In the genomic region with DNA sequence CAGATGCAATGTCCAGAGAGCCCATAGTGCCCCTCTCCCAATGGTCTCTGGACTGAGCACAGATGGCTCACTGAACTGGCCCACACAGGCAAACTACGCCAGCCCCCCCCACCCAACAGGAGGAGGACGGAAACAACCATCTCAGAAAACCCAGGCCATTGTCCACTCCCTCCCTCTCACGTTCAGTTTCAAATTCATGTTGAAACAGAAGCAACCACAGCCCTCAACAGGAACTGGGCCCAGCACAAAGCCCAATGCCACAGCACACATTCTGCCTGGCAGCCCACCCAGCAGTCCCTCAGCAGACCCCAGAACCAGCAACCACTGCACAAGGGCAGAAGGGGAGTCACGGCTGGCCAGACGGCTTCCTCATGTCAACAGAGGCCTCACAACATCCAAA, we compare ENCODE assay signal across 20 cellular contexts. TPM values are rescaled to one million over a fixed set of nuclear protein-coding genes. Genes with fewer than 3 reads are reported as not detected.
DNase-seq lines count a peak whose midpoint lies in the region; ATAC-seq, FAIRE-seq and TF ChIP-seq lines count a peak whose summit lies in the region.
"Had no signal": no experiment of that assay in that cellular context is flagged by ENCODE, and none has a peak within 500 bp of the region (broad histone marks: within the 10 kb centered on the region; RNA-seq: fewer than 3 reads in every experiment).

No MANE protein-coding gene starts in this region.

- no peaks in the 10 kb centered on the region for H3K9me3 ChIP-seq in H1 (ENCODE audit: insufficient read depth in 2 of 2, low read depth in 1 of 2, low read length in 1 of 2)
- H3K9me3 ChIP-seq: vagina had no signal

- TF ChIP-seq POLR2A in H1 (IDR thresholded peaks at IDR 0.05; ENCODE audit: control extremely low read depth in 1 of 2, low read depth in 2 of 2, low read length in 2 of 2) (no peak), lower leg skin (IDR thresholded peaks at IDR 0.05) (no peak)

- 0 out of 2 replicates have a peak, but pooled peaks cover 2% of the 10 kb centered on the region for H3K23me2 ChIP-seq in H1 (ENCODE audit: low read depth, low read length)

- no peak overlapping the region for H2BK5ac ChIP-seq in H1 (ENCODE audit: low read depth, low read length)

- H3K36me3 ChIP-seq in H1 (ENCODE audit: control insufficient read depth in 2 of 4, insufficient read depth in 4 of 4, low read length in 3 of 4): peaks cover 0 to 13% (median 5%) of the 10 kb centered on the region in 4 experiments; a peak in 5 of 8 replicates
- H3K36me3 ChIP-seq: brain microvascular endothelial cell, vagina had no signal

- 87% methylated on average over 5 of the region's 5 CpGs; no CpG with 5 or more reads in 1 of the 2 experiments for WGBS in H1 (ENCODE audit: extremely low coverage in 1 of 2, insufficient coverage in 1 of 2, insufficient read length in 1 of 2, insufficient replicate concordance in 2 of 2, low coverage in 1 of 2, low lambda C conversion rate in 2 of 2, missing lambda C conversion rate in 1 of 2), 2 experiments
- WGBS in lower leg skin, 2 donors: 81 to 84% methylated on average over 5 of the region's 5 CpGs

- H3K14ac ChIP-seq in H1 (ENCODE audit: insufficient read length): no peak overlapping the region

- no peak overlapping the region for H2BK120ac ChIP-seq in H1 (replicated peaks; ENCODE audit: low read depth, low read length)

- peaks cover 26% of the 10 kb centered on the region for H3K79me1 ChIP-seq in H1 (ENCODE audit: low read depth, low read length)

- H3K9ac ChIP-seq in H1 (replicated peaks in 1 of 4; ENCODE audit: extremely low read depth in 1 of 4, low read depth in 3 of 4, low read length in 3 of 4): no peak overlapping the region

- H2BK12ac ChIP-seq in H1 (ENCODE audit: low read depth, low read length): no peak overlapping the region

- no peak overlapping the region for H3K56ac ChIP-seq in H1 (replicated peaks; ENCODE audit: insufficient read length, low read depth, low read length)

- no peaks in the 10 kb centered on the region for H3K27me3 Mint-ChIP-seq in activated naive CD4-positive, alpha-beta T cell treated with anti-CD3 and anti-CD28 coated beads for 36 hours (ENCODE audit: low read depth)
- no peaks in the 10 kb centered on the region for H3K27me3 Mint-ChIP-seq in activated B cell treated with CpG ODN at 0.5 μM for 24 hours
- H3K27me3 Mint-ChIP-seq in stimulated activated naive CD8-positive, alpha-beta T cell treated with anti-CD3 and anti-CD28 coated beads, Interleukin-15, amount 100 ng/mL, for 72 hours: no peaks in the 10 kb centered on the region
- no peaks in the 10 kb centered on the region for H3K27me3 Mint-ChIP-seq in type B pancreatic cell

- H4K5ac ChIP-seq in H1 (ENCODE audit: insufficient read length, low read depth, low read length): no peak overlapping the region

- POLR2A ChIA-PET in activated B cell treated with CpG ODN at 0.5 μM for 24 hours (lab: Charles Lee): no interaction called here
- POLR2A ChIA-PET in H1 (lab: Charles Lee; ENCODE audit: partially characterized antibody): interaction anchor here (1.3 to 1.9 kb wide), 2 partner anchors 13 to 19 kb away, joined by 3 to 5 read pairs; no protein-coding TSS in a partner anchor

- intact Hi-C loops in activated naive CD4-positive, alpha-beta T cell treated with anti-CD3 and anti-CD28 coated beads for 36 hours (cut with micrococcal nuclease): no loop called here
- intact Hi-C loops in activated B cell treated with CpG ODN at 0.5 μM for 24 hours (cut with micrococcal nuclease): no loop called here
- intact Hi-C loops in lower leg skin (cut with DNase I; ENCODE audit: low total_unique reads): no loop called here

- TF ChIP-seq CTCF in activated B cell treated with CpG ODN at 0.5 μM for 24 hours (IDR thresholded peaks at IDR 0.05): no peak
- no peak for TF ChIP-seq CTCF in H1 (IDR thresholded peaks at IDR 0.05; ENCODE audit: control extremely low read depth in 1 of 3, insufficient read depth in 1 of 3, low read depth in 1 of 3, low read length in 3 of 3)
- TF ChIP-seq CTCF in lower leg skin (IDR thresholded peaks at IDR 0.05): no peak
- TF ChIP-seq CTCF in type B pancreatic cell (conservative IDR thresholded peaks at IDR 0.05): no peak

- no peak overlapping the region for H3K4me3 Mint-ChIP-seq in activated naive CD4-positive, alpha-beta T cell treated with anti-CD3 and anti-CD28 coated beads for 36 hours
- H3K4me3 Mint-ChIP-seq in activated B cell treated with CpG ODN at 0.5 μM for 24 hours: no peak overlapping the region
- peak overlapping the region; percentile 46 to 60 for H3K4me3 Mint-ChIP-seq in stimulated activated naive CD8-positive, alpha-beta T cell treated with anti-CD3 and anti-CD28 coated beads, Interleukin-15, amount 100 ng/mL, for 72 hours
- H3K4me3 Mint-ChIP-seq in type B pancreatic cell: no peak overlapping the region

- TF ChIP-seq EP300 in H1 (IDR thresholded peaks at IDR 0.05; ENCODE audit: borderline replicate concordance in 1 of 2, low read depth in 2 of 2, low read length in 2 of 2): no peak

- no peaks in the 10 kb centered on the region for H3K27me3 ChIP-seq in H1 (replicated peaks in 1 of 4; ENCODE audit: control insufficient read depth in 3 of 4, extremely low read depth in 1 of 4, insufficient read depth in 3 of 4, low read length in 3 of 4)
- H3K27me3 ChIP-seq: brain microvascular endothelial cell, vagina had no signal

- H2AK5ac ChIP-seq in H1 (ENCODE audit: low read depth, low read length): no peak overlapping the region

- H4K91ac ChIP-seq in H1 (replicated peaks; ENCODE audit: insufficient read length, low read length): no peak overlapping the region

- no peak overlapping the region for H3K23ac ChIP-seq in H1 (ENCODE audit: insufficient read length)

- peaks cover 0 to 7% (median 2%) of the 10 kb centered on the region in 4 experiments; a peak in 3 of 7 replicates for H3K4me1 ChIP-seq in H1 (replicated peaks in 1 of 4; ENCODE audit: control insufficient read depth in 3 of 4, insufficient read depth in 4 of 4, low read length in 3 of 4)
- H3K4me1 ChIP-seq: vagina had no signal

- TF ChIP-seq RAD21 in H1 (IDR thresholded peaks at IDR 0.05 in 1 of 2, conservative IDR thresholded peaks at IDR 0.05 in 1 of 2; ENCODE audit: low read depth in 2 of 2, low read length in 2 of 2): no peak

- FAIRE-seq in H1 (lab: Jason Lieb, UNC): no peak
- FAIRE-seq: small intestine had no signal

- H3K4me3 ChIP-seq in H1 (ENCODE audit: extremely low read depth in 1 of 4, insufficient read depth in 2 of 4, low read depth in 3 of 4, low read length in 4 of 4): no peak overlapping the region
- H3K4me3 ChIP-seq in lower leg skin (ENCODE audit: low read depth, poor library complexity, severe bottlenecking): no peak overlapping the region
- H3K4me3 ChIP-seq: vagina had no signal

- no peaks in the 10 kb centered on the region for H3K9me3 Mint-ChIP-seq in activated naive CD4-positive, alpha-beta T cell treated with anti-CD3 and anti-CD28 coated beads for 36 hours
- no peaks in the 10 kb centered on the region for H3K9me3 Mint-ChIP-seq in activated naive CD4-positive, alpha-beta T cell treated with anti-CD3 and anti-CD28 coated beads, Interleukin-2, amount 50 U/mL, for 72 hours
- H3K9me3 Mint-ChIP-seq in activated B cell treated with CpG ODN at 0.5 μM for 24 hours: no peaks in the 10 kb centered on the region
- H3K9me3 Mint-ChIP-seq in stimulated activated naive CD8-positive, alpha-beta T cell treated with anti-CD3 and anti-CD28 coated beads, Interleukin-15, amount 100 ng/mL, for 72 hours: no peaks in the 10 kb centered on the region
- H3K9me3 Mint-ChIP-seq in type B pancreatic cell: no peaks in the 10 kb centered on the region

- H3K27ac Mint-ChIP-seq in activated naive CD4-positive, alpha-beta T cell treated with anti-CD3 and anti-CD28 coated beads for 36 hours: peak overlapping the region; percentile 59
- H3K27ac Mint-ChIP-seq in activated naive CD4-positive, alpha-beta T cell treated with anti-CD3 and anti-CD28 coated beads, Interleukin-2, amount 50 U/mL, for 72 hours: peak overlapping the region in 1 of 2 donors; percentile 84
- H3K27ac Mint-ChIP-seq in activated B cell treated with CpG ODN at 0.5 μM for 24 hours: peak overlapping the region; percentile 18
- H3K27ac Mint-ChIP-seq in stimulated activated naive CD8-positive, alpha-beta T cell treated with anti-CD3 and anti-CD28 coated beads, Interleukin-15, amount 100 ng/mL, for 72 hours: peak overlapping the region; percentile 80 to 91
- H3K27ac Mint-ChIP-seq in type B pancreatic cell: no peak overlapping the region

- H3K4me2 ChIP-seq in H1 (ENCODE audit: insufficient read depth in 1 of 2, low read depth in 2 of 2, low read length in 2 of 2): no peak overlapping the region

- H2AFZ ChIP-seq in H1 (ENCODE audit: low read length): no peak overlapping the region

- H2BK20ac ChIP-seq in H1 (ENCODE audit: low read length): no peak overlapping the region

- H3K27ac ChIP-seq in H1 (ENCODE audit: low read depth, low read length): no peak overlapping the region
- H3K27ac ChIP-seq: brain microvascular endothelial cell, vagina had no signal

- peaks cover 30% of the 10 kb centered on the region for H3K36me3 Mint-ChIP-seq in activated naive CD4-positive, alpha-beta T cell treated with anti-CD3 and anti-CD28 coated beads for 36 hours (ENCODE audit: low read depth)
- peaks cover 15 to 48% of the 10 kb centered on the region in 2 donors for H3K36me3 Mint-ChIP-seq in activated naive CD4-positive, alpha-beta T cell treated with anti-CD3 and anti-CD28 coated beads, Interleukin-2, amount 50 U/mL, for 72 hours
- H3K36me3 Mint-ChIP-seq in activated B cell treated with CpG ODN at 0.5 μM for 24 hours (ENCODE audit: low read depth) (peaks cover 61% of the 10 kb centered on the region), type B pancreatic cell (peaks cover 11% of the 10 kb centered on the region)

- H3K18ac ChIP-seq in H1 (ENCODE audit: extremely low read depth, low read length): no peak overlapping the region; the same call in 1 of the 2 replicates

- CTCF ChIA-PET in activated naive CD4-positive, alpha-beta T cell treated with anti-CD3 and anti-CD28 coated beads for 36 hours (lab: Charles Lee): interaction anchor here (0.6 kb wide), 1 partner anchor 535 kb away, joined by 3 read pairs; no protein-coding TSS in a partner anchor
- CTCF ChIA-PET in activated B cell treated with CpG ODN at 0.5 μM for 24 hours (lab: Charles Lee): no interaction called here
- CTCF ChIA-PET in H1 (lab: Charles Lee; ENCODE audit: partially characterized antibody): interaction anchor here (1.2 kb wide), 3 partner anchors 11 to 84 kb away, joined by 3 read pairs; no protein-coding TSS in a partner anchor

- H4K8ac ChIP-seq in H1 (ENCODE audit: extremely low read depth, insufficient read depth, low read length): 0 out of 2 replicates have a peak overlapping the region, but pooled peaks have one; percentile 1

- peaks cover 11 to 21% of the 10 kb centered on the region in 2 experiments for H4K20me1 ChIP-seq in H1 (replicated peaks in 1 of 2; ENCODE audit: control insufficient read depth in 1 of 2, insufficient read depth in 2 of 2, low read length in 2 of 2)

- no peak overlapping the region for H3K4ac ChIP-seq in H1 (replicated peaks; ENCODE audit: insufficient read length, low read depth, low read length)

- peaks cover 96% of the 10 kb centered on the region for H3K4me1 Mint-ChIP-seq in activated naive CD4-positive, alpha-beta T cell treated with anti-CD3 and anti-CD28 coated beads for 36 hours (ENCODE audit: low read depth)
- peaks cover 91% of the 10 kb centered on the region for H3K4me1 Mint-ChIP-seq in activated B cell treated with CpG ODN at 0.5 μM for 24 hours
- peaks cover 98% of the 10 kb centered on the region for H3K4me1 Mint-ChIP-seq in stimulated activated naive CD8-positive, alpha-beta T cell treated with anti-CD3 and anti-CD28 coated beads, Interleukin-15, amount 100 ng/mL, for 72 hours
- H3K4me1 Mint-ChIP-seq in type B pancreatic cell (ENCODE audit: unreplicated experiment): peaks cover 28% of the 10 kb centered on the region

- no peak for DNase-seq in activated naive CD4-positive, alpha-beta T cell treated with anti-CD3 and anti-CD28 coated beads for 36 hours
- DNase-seq in activated naive CD4-positive, alpha-beta T cell treated with anti-CD3 and anti-CD28 coated beads, Interleukin-2, amount 50 U/mL, for 72 hours (ENCODE audit: low spot score in 2 of 2): no peak
- DNase-seq in activated B cell treated with CpG ODN at 0.5 μM for 24 hours (no peak), H1 (ENCODE audit: low read depth in 1 of 2, low spot score in 2 of 2) (no peak), NCI-H69 (lab: John Stamatoyannopoulos, UW) (no peak), lower leg skin (ENCODE audit: low spot score in 2 of 2) (no peak), type B pancreatic cell (ENCODE audit: extremely low spot score, unreplicated experiment) (no peak)
- no peak for DNase-seq in stimulated activated naive CD8-positive, alpha-beta T cell treated with anti-CD3 and anti-CD28 coated beads, Interleukin-15, amount 100 ng/mL, for 72 hours
- DNase-seq: brain microvascular endothelial cell; GDM1; IMR-90; MV-4-11; NCI-H2081; NCI-H524 treated with DMSO at 0.1 percent for 48 hours; small intestine; stimulated activated naive CD4-positive, alpha-beta T cell treated with Interleukin-2 at 50 U/mL for 16 hours; SW 1271 had no signal

- ATAC-seq in activated naive CD4-positive, alpha-beta T cell treated with anti-CD3 and anti-CD28 coated beads, Interleukin-2, amount 50 U/mL, for 72 hours: no peak
- no peak for ATAC-seq in activated B cell treated with CpG ODN at 0.5 μM for 24 hours (ENCODE audit: low read depth)
- ATAC-seq in stimulated activated naive CD8-positive, alpha-beta T cell treated with anti-CD3 and anti-CD28 coated beads, Interleukin-15, amount 100 ng/mL, for 72 hours: no peak
- ATAC-seq: activated CD4-positive, CD25-positive, alpha-beta regulatory T cell treated with anti-CD3 and anti-CD28 coated beads, Interleukin-2, amount 50 U/mL, for 24 hours; left lobe of liver had no signal

- no peak overlapping the region for H2BK15ac ChIP-seq in H1 (ENCODE audit: low read length)

- H3K79me2 ChIP-seq in H1 (ENCODE audit: control insufficient read depth in 1 of 2, insufficient read depth in 2 of 2, low read length in 2 of 2): peaks cover 29 to 96% of the 10 kb centered on the region in 2 experiments

RNA-seq across cellular contexts. Expression of gene CCDC88C, which starts 10.6 kb away (rescaled TPM):
- total RNA-seq in activated naive CD4-positive, alpha-beta T cell treated with anti-CD3 and anti-CD28 coated beads for 36 hours: 10 to 100 TPM; 76.0 to 83.3 TPM
- total RNA-seq in activated naive CD4-positive, alpha-beta T cell treated with anti-CD3 and anti-CD28 coated beads, Interleukin-2, amount 50 U/mL, for 72 hours: 100 to 1,000 TPM in 1 of 2 donors, 10 to 100 TPM in 1; 98.8 to 113 TPM
- total RNA-seq in activated B cell treated with CpG ODN at 0.5 μM for 24 hours (153 and 164 TPM in 2 replicates), lower leg skin (10 to 100 TPM in 2 of 4 donors, 1 to 10 TPM in 2; 8.5 to 21.8 (median 13.4) TPM), type B pancreatic cell (ENCODE audit: low replicate concordance) (24.4 and 39.3 TPM in 2 replicates)
- 55.4 and 57.7 TPM in 2 replicates for total RNA-seq in H1 (2021; fragmentation: NEBNext Ultra II Directional; extraction: Animal tissue kit (Norgen Biotek cat#: 25700))
- polyA plus RNA-seq in H1 (2011; rRNA removed): 10.3 and 19.5 TPM in 2 replicates
- polyA plus RNA-seq in H1 (2011; cell fraction: cytosol; rRNA removed): 17.7 TPM
- polyA plus RNA-seq in H1 (2011; cell fraction: nucleus; rRNA removed): 46.9 TPM
- 23.7 to 30.8 TPM (median 27.7 TPM) in 4 replicates for polyA plus RNA-seq in H1 (2012, experiment 1 of 2)
- 10.5 TPM for polyA plus RNA-seq in H1 (2012, experiment 2 of 2)
- 23.3 TPM for polyA plus RNA-seq in H1 (2013, experiment 1 of 2)
- polyA plus RNA-seq in H1 (2013, experiment 2 of 2): 22.6 TPM
- polyA minus RNA-seq in H1 (2011; rRNA and poly(A)+ RNA removed): 41.4 and 42.2 TPM in 2 replicates
- polyA minus RNA-seq in H1 (2011; cell fraction: cytosol; rRNA and poly(A)+ RNA removed): 27.2 TPM
- polyA minus RNA-seq in H1 (2011; cell fraction: nucleus; rRNA and poly(A)+ RNA removed): 64.1 TPM

Comparison
In these comparisons a context has a peak if more than half of its experiments do, and no peak if none do; other contexts are left out.
1. H3K4me3 Mint-ChIP-seq: peak in stimulated activated naive CD8-positive, alpha-beta T cell treated with anti-CD3 and anti-CD28 coated beads, Interleukin-15, amount 100 ng/mL, for 72 hours (2 of 2); none in activated naive CD4-positive, alpha-beta T cell treated with anti-CD3 and anti-CD28 coated beads for 36 hours (single experiment), activated B cell treated with CpG ODN at 0.5 μM for 24 hours (single experiment) and type B pancreatic cell (single experiment).